8 cellular contexts compared by ENCODE assay signal in genomic region chr1:92831762-92832536, GRCh38. TPM values are rescaled to one million over a fixed set of nuclear protein-coding genes. Genes with fewer than 3 reads are reported as not detected.
DNase-seq lines count a peak whose midpoint lies in the region; ATAC-seq and TF ChIP-seq lines count a peak whose summit lies in the region.

RPL5 (plus strand) TSS chr1:92832040; CDS start chr1:92832115, 75 bp downstream.

- peak; percentile 97 for TF ChIP-seq CTCF in GM12864 (IDR thresholded peaks at IDR 0.05; ENCODE audit: low read depth, low read length, missing control alignments)
- peak; percentile 98 for TF ChIP-seq CTCF in osteoblast (IDR thresholded peaks at IDR 0.05; ENCODE audit: extremely low read depth, low read depth, low read length)
- TF ChIP-seq CTCF in thoracic aorta (IDR thresholded peaks at IDR 0.05), result peak; percentile 93

- H3K36me3 ChIP-seq in osteoblast (ENCODE audit: insufficient read depth, low read length) (peaks cover 39% of the 10 kb centered on the region), thoracic aorta (no peaks in the 10 kb centered on the region)

- ATAC-seq in HG02623 (IDR thresholded peaks at IDR 0.05; ENCODE audit: unreplicated experiment), result peak; percentile 89
- ATAC-seq in activated naive CD4-positive, alpha-beta T cell treated with anti-CD3 and anti-CD28 coated beads, Interleukin-2, amount 50 U/mL, for 72 hours, result peak; percentile 90 to 92
- peak; percentile 99 for ATAC-seq in thoracic aorta (ENCODE audit: insufficient number of reproducible peaks, low FRiP score, low read depth)

- H3K4me1 ChIP-seq in osteoblast (ENCODE audit: insufficient read depth, low read length), result peaks cover 41% of the 10 kb centered on the region
- peaks cover 9 to 47% of the 10 kb centered on the region in 2 donors for H3K4me1 ChIP-seq in thoracic aorta (ENCODE audit: control insufficient read depth in 1 of 2, low read depth in 2 of 2)

- H3K27me3 ChIP-seq in osteoblast (ENCODE audit: insufficient read depth, low read length) (no peaks in the 10 kb centered on the region), thoracic aorta (replicated peaks; ENCODE audit: insufficient read depth) (no peaks in the 10 kb centered on the region)

- H3K36me3 Mint-ChIP-seq in activated naive CD4-positive, alpha-beta T cell treated with anti-CD3 and anti-CD28 coated beads, Interleukin-2, amount 50 U/mL, for 72 hours, result peaks cover 45 to 49% of the 10 kb centered on the region in 2 donors

- DNase-seq in GM12864 (ENCODE audit: low read depth), result peak; percentile 96
- peak; percentile 98 for DNase-seq in NCI-H1092 treated with DMSO at 0.1 percent for 48 hours (lab: John Stamatoyannopoulos, UW)
- peak; percentile 95 for DNase-seq in SKM-1 (lab: John Stamatoyannopoulos, UW; ENCODE audit: unreplicated experiment)
- DNase-seq in activated naive CD4-positive, alpha-beta T cell treated with anti-CD3 and anti-CD28 coated beads, Interleukin-2, amount 50 U/mL, for 72 hours (ENCODE audit: low spot score in 2 of 2), result peak; percentile 97 to 99
- DNase-seq in glomerular visceral epithelial cell (ENCODE audit: extremely low spot score), result peak; percentile 98
- DNase-seq in osteoblast (ENCODE audit: insufficient read length, low spot score, missing footprints), result peak; percentile 97
- DNase-seq in thoracic aorta (ENCODE audit: low spot score), result peak; percentile 77

- H3K9me3 ChIP-seq in osteoblast (ENCODE audit: low read depth, low read length), result no peaks in the 10 kb centered on the region
- no peaks in the 10 kb centered on the region for H3K9me3 ChIP-seq in thoracic aorta

- peak within 1 kb of the TSS; percentile 92 for H2AFZ ChIP-seq in osteoblast (ENCODE audit: low read length)

- H4K20me1 ChIP-seq in osteoblast (ENCODE audit: insufficient read depth, low read length), result peaks cover 50% of the 10 kb centered on the region

- H3K79me2 ChIP-seq in osteoblast (ENCODE audit: insufficient read depth, low read length), result peaks cover 51% of the 10 kb centered on the region

- H3K27ac ChIP-seq in osteoblast (ENCODE audit: low read depth, low read length) (peak within 1 kb of the TSS; percentile 94), thoracic aorta (peak within 1 kb of the TSS; percentile 90 to 95)

- peak within 1 kb of the TSS; percentile 82 for H3K4me2 ChIP-seq in osteoblast (ENCODE audit: insufficient read depth, low read length)

- H3K4me3 ChIP-seq in GM12864 (ENCODE audit: low read depth, low read length) (peak within 1 kb of the TSS; percentile 87), osteoblast (ENCODE audit: insufficient read depth, low read length) (peak within 1 kb of the TSS; percentile 93), thoracic aorta (peak within 1 kb of the TSS; percentile 97)

- H3K9me3 Mint-ChIP-seq in activated naive CD4-positive, alpha-beta T cell treated with anti-CD3 and anti-CD28 coated beads, Interleukin-2, amount 50 U/mL, for 72 hours, result no peaks in the 10 kb centered on the region

- H3K27ac Mint-ChIP-seq in activated naive CD4-positive, alpha-beta T cell treated with anti-CD3 and anti-CD28 coated beads, Interleukin-2, amount 50 U/mL, for 72 hours, result peak within 1 kb of the TSS; percentile 98 to 100

RNA-seq across cellular contexts. Expression of gene RPL5, which starts in this region (rescaled TPM):
- 1,000 to 10,000 TPM; 1,289 to 1,743 TPM for total RNA-seq in activated naive CD4-positive, alpha-beta T cell treated with anti-CD3 and anti-CD28 coated beads, Interleukin-2, amount 50 U/mL, for 72 hours
- total RNA-seq in osteoblast (827 and 962 TPM in 2 replicates), thoracic aorta (100 to 1,000 TPM; 792 to 927 TPM)

Comparison
In these comparisons a context has a peak if more than half of its experiments do, and no peak if none do; other contexts are left out.
1. Peak in every context shown above with its lines: DNase-seq, ATAC-seq, H3K4me3 ChIP-seq and H3K27ac ChIP-seq.